ENCODE assay signal across 25 cellular contexts in genomic region chr14:74409441-74409840, GRCh38. TPM values are rescaled to one million over a fixed set of nuclear protein-coding genes. Genes with fewer than 3 reads are reported as not detected.
DNase-seq lines count a peak whose midpoint lies in the region; ATAC-seq and TF ChIP-seq lines count a peak whose summit lies in the region.
"Had no signal": no experiment of that assay in that cellular context is flagged by ENCODE, and none has a peak within 500 bp of the region (broad histone marks: within the 10 kb centered on the region; RNA-seq: fewer than 3 reads in every experiment).

No MANE protein-coding gene starts in this region.

- no peak overlapping the region for H3K14ac ChIP-seq in IMR-90 (replicated peaks; ENCODE audit: low read depth, low read length)

- H4K20me1 ChIP-seq in BLaER1 (no peaks in the 10 kb centered on the region), IMR-90 (ENCODE audit: insufficient read depth, low read length) (no peaks in the 10 kb centered on the region)

- no peaks in the 10 kb centered on the region for H3K79me1 ChIP-seq in IMR-90 (ENCODE audit: low read depth in 1 of 2, low read length in 2 of 2)

- intact Hi-C loops in IMR-90 (cut with micrococcal nuclease) = no loop called here

- no peak overlapping the region for H3K4me2 ChIP-seq in BLaER1
- no peak overlapping the region for H3K4me2 ChIP-seq in IMR-90 (ENCODE audit: low read depth, low read length)
- H3K4me2 ChIP-seq: A549 had no signal

- H3K9me3 ChIP-seq in BLaER1 (no peaks in the 10 kb centered on the region), IMR-90 (ENCODE audit: control insufficient read depth, insufficient read depth, low read length) (no peaks in the 10 kb centered on the region), endodermal cell (ENCODE audit: control insufficient read depth, low read length) (no peaks in the 10 kb centered on the region)
- H3K9me3 ChIP-seq: A549, BE2C had no signal

- H2AFZ ChIP-seq in IMR-90 (replicated peaks; ENCODE audit: low read length, poor library complexity) = no peak overlapping the region

- H4K91ac ChIP-seq in IMR-90 (ENCODE audit: insufficient read depth, low read depth, low read length) = no peak overlapping the region

- H2AK9ac ChIP-seq in IMR-90 (replicated peaks; ENCODE audit: low read depth, low read length, poor library complexity) = peak overlapping the region; percentile 14

- H3K4me1 Mint-ChIP-seq in endodermal cell = peaks cover 39% of the 10 kb centered on the region
- peaks cover 12 to 16% of the 10 kb centered on the region in 2 donors for H3K4me1 Mint-ChIP-seq in stimulated activated naive B cell treated with anti-CD40 and anti-IgM and Interleukin-4, amounts not matched to agents 10 μg/mL and 1 μg/mL and 100 μg/mL, for 72 hours
- H3K4me1 Mint-ChIP-seq: CD4-positive, alpha-beta memory T cell had no signal

- BruUV-seq in IMR-90 (replicated peaks; lab: Mats Ljungman, UMichigan) = no TSS peak

- no peak for TF ChIP-seq CTCF in IMR-90 (conservative IDR thresholded peaks at IDR 0.05; ENCODE audit: low read depth, low read length)
- TF ChIP-seq CTCF in endodermal cell (conservative IDR thresholded peaks at IDR 0.05) = no peak

- no peak for TF ChIP-seq RAD21 in IMR-90 (IDR thresholded peaks at IDR 0.05; ENCODE audit: low read length)

- H3K4me1 ChIP-seq in BLaER1 = peaks cover 42% of the 10 kb centered on the region
- no peaks in the 10 kb centered on the region for H3K4me1 ChIP-seq in IMR-90 (ENCODE audit: control insufficient read depth, insufficient read depth, low read length)
- peaks cover 39% of the 10 kb centered on the region for H3K4me1 ChIP-seq in endodermal cell (ENCODE audit: control insufficient read depth, insufficient read depth, low read length)
- H3K4me1 ChIP-seq: A549, BE2C had no signal

- no peak overlapping the region for H2BK120ac ChIP-seq in IMR-90 (ENCODE audit: low read depth, low read length)

- H3K9me1 ChIP-seq in IMR-90 (ENCODE audit: insufficient read depth, low read length) = no peaks in the 10 kb centered on the region

- H3K27ac ChIP-seq in BLaER1 (peak overlapping the region; percentile 30; the same call in 1 of the 2 replicates), IMR-90 (ENCODE audit: insufficient read depth, low read length) (no peak overlapping the region), endodermal cell (ENCODE audit: low read depth, low read length) (no peak overlapping the region)
- H3K27ac ChIP-seq: A549 had no signal

- H3K9ac ChIP-seq in BLaER1 (no peak overlapping the region), IMR-90 (ENCODE audit: low read depth, low read length) (no peak overlapping the region), endodermal cell (ENCODE audit: extremely low read depth, low read length, poor library complexity, severe bottlenecking) (no peak overlapping the region)

- WGBS in IMR-90 (ENCODE audit: extremely low coverage in 2 of 2, insufficient read length in 1 of 2), 2 experiments = 53% methylated on average over 4 of the region's 6 CpGs; no CpG with 5 or more reads in 1 of the 2 experiments
- 91% methylated on average over 6 of the region's 6 CpGs; no CpG with 5 or more reads in 1 of the 2 experiments for WGBS in endodermal cell (ENCODE audit: insufficient coverage in 1 of 2, insufficient read length in 1 of 2), 2 experiments

- H3K18ac ChIP-seq in IMR-90 (ENCODE audit: low read depth, low read length) = no peak overlapping the region

- no peak overlapping the region for H2BK20ac ChIP-seq in IMR-90 (ENCODE audit: low read depth, low read length)

- dilution Hi-C loops in IMR-90 (cut with HindIII; ENCODE audit: low sequenced_read_pairs, unreplicated experiment) = no loop called here

- no peak overlapping the region for H3K27ac Mint-ChIP-seq in endodermal cell
- no peak overlapping the region for H3K27ac Mint-ChIP-seq in stimulated activated naive B cell treated with anti-CD40 and anti-IgM and Interleukin-4, amounts not matched to agents 10 μg/mL and 1 μg/mL and 100 μg/mL, for 72 hours
- H3K27ac Mint-ChIP-seq: CD4-positive, alpha-beta memory T cell; H9 had no signal

- no peak overlapping the region for H3K23ac ChIP-seq in IMR-90 (ENCODE audit: low read depth, low read length)

- H2AK5ac ChIP-seq in IMR-90 (ENCODE audit: low read depth, low read length) = no peak overlapping the region

- POLR2A ChIA-PET in IMR-90 (lab: Charles Lee; ENCODE audit: unreplicated experiment) = no interaction called here

- no peaks in the 10 kb centered on the region for H3K9me3 Mint-ChIP-seq in endodermal cell
- no peaks in the 10 kb centered on the region for H3K9me3 Mint-ChIP-seq in stimulated activated naive B cell treated with anti-CD40 and anti-IgM and Interleukin-4, amounts not matched to agents 10 μg/mL and 1 μg/mL and 100 μg/mL, for 72 hours
- H3K9me3 Mint-ChIP-seq: CD4-positive, alpha-beta memory T cell; H9 had no signal

- no peak overlapping the region for H2BK5ac ChIP-seq in IMR-90 (ENCODE audit: low read depth, low read length, poor library complexity, severe bottlenecking)

- no peak overlapping the region for H2BK15ac ChIP-seq in IMR-90 (ENCODE audit: low read depth, low read length)

- in situ Hi-C loops in IMR-90 (cut with MboI; ENCODE audit: low sequenced_read_pairs) = no loop called here

- no peaks in the 10 kb centered on the region for H3K36me3 ChIP-seq in BLaER1
- no peaks in the 10 kb centered on the region for H3K36me3 ChIP-seq in IMR-90 (ENCODE audit: control insufficient read depth, insufficient read depth, low read length)
- no peaks in the 10 kb centered on the region for H3K36me3 ChIP-seq in endodermal cell (ENCODE audit: control insufficient read depth, insufficient read depth, low read length)
- H3K36me3 ChIP-seq: BE2C had no signal

- ATAC-seq in IMR-90 (ENCODE audit: low read depth) (no peak), GM19395 (IDR thresholded peaks at IDR 0.05; ENCODE audit: unreplicated experiment) (no peak), HG02798 (IDR thresholded peaks at IDR 0.05; ENCODE audit: poor library complexity, unreplicated experiment) (no peak), GM21515 (IDR thresholded peaks at IDR 0.05; ENCODE audit: unreplicated experiment) (no peak)
- ATAC-seq in stimulated activated naive B cell treated with anti-CD40 and anti-IgM and Interleukin-4, amounts not matched to agents 10 μg/mL and 1 μg/mL and 100 μg/mL, for 72 hours (replicated peaks) = no peak
- ATAC-seq: A549, HCT116 had no signal

- no peak overlapping the region for H3K56ac ChIP-seq in IMR-90 (ENCODE audit: extremely low read depth, insufficient read depth, low read length)

- no peak for DNase-seq in IMR-90
- peak; percentile 41 for DNase-seq in endodermal cell
- DNase-seq in mesenteric fat pad (ENCODE audit: low spot score) = peak; percentile 73
- no peak for DNase-seq in stimulated activated naive B cell treated with anti-CD40 and anti-IgM and Interleukin-4, amounts not matched to agents 10 μg/mL and 1 μg/mL and 100 μg/mL, for 72 hours
- DNase-seq: 8988T; ACHN; AML-193; BE2C; C1 segment of cervical spinal cord; Calu3; CD4-positive, alpha-beta memory T cell; COR-L47; DMS53; DMS79 treated with DMSO at 0.1 percent for 48 hours; GF-D8; GOT3; H9 had no signal

- no peaks in the 10 kb centered on the region for H3K36me3 Mint-ChIP-seq in endodermal cell (ENCODE audit: low read depth)
- no peaks in the 10 kb centered on the region for H3K36me3 Mint-ChIP-seq in stimulated activated naive B cell treated with anti-CD40 and anti-IgM and Interleukin-4, amounts not matched to agents 10 μg/mL and 1 μg/mL and 100 μg/mL, for 72 hours
- H3K36me3 Mint-ChIP-seq: CD4-positive, alpha-beta memory T cell had no signal

- H3K4me3 Mint-ChIP-seq in endodermal cell = no peak overlapping the region
- H3K4me3 Mint-ChIP-seq in stimulated activated naive B cell treated with anti-CD40 and anti-IgM and Interleukin-4, amounts not matched to agents 10 μg/mL and 1 μg/mL and 100 μg/mL, for 72 hours = no peak overlapping the region
- H3K4me3 Mint-ChIP-seq: CD4-positive, alpha-beta memory T cell; H9 had no signal

- H4K8ac ChIP-seq in IMR-90 (ENCODE audit: low read depth in 2 of 2, low read length in 2 of 2) = no peak overlapping the region

- peaks cover 24% of the 10 kb centered on the region for H3K27me3 Mint-ChIP-seq in endodermal cell (ENCODE audit: insufficient read depth)
- peaks cover 4 to 13% of the 10 kb centered on the region in 2 donors for H3K27me3 Mint-ChIP-seq in stimulated activated naive B cell treated with anti-CD40 and anti-IgM and Interleukin-4, amounts not matched to agents 10 μg/mL and 1 μg/mL and 100 μg/mL, for 72 hours

- CTCF ChIA-PET in IMR-90 (lab: Yijun Ruan, JAX) = no interaction called here

- H3K4ac ChIP-seq in IMR-90 (ENCODE audit: low read depth, low read length) = no peak overlapping the region

- H3K4me3 ChIP-seq in BLaER1 = no peak overlapping the region
- no peak overlapping the region for H3K4me3 ChIP-seq in IMR-90 (ENCODE audit: insufficient read depth, low read depth, low read length)
- H3K4me3 ChIP-seq in endodermal cell (ENCODE audit: low read length) = no peak overlapping the region
- H3K4me3 ChIP-seq: A549 had no signal

- H4K5ac ChIP-seq in IMR-90 (ENCODE audit: low read depth, low read length) = no peak overlapping the region

- no peak for TF ChIP-seq POLR2A in IMR-90 (IDR thresholded peaks at IDR 0.05; ENCODE audit: low read depth, low read length)

- H3K27me3 ChIP-seq in BLaER1 = no peaks in the 10 kb centered on the region
- peaks cover 66% of the 10 kb centered on the region for H3K27me3 ChIP-seq in IMR-90 (ENCODE audit: control insufficient read depth, insufficient read depth, low read length)
- H3K27me3 ChIP-seq in endodermal cell (ENCODE audit: control insufficient read depth, insufficient read depth, low read length, poor library complexity, severe bottlenecking) = no peaks in the 10 kb centered on the region

TF ChIP-seq in IMR-90, 13 proteins besides CTCF, POLR2A, EP300 and RAD21 (continues in another document):
- no peak for TF ChIP-seq NFE2L2 (IDR thresholded peaks at IDR 0.05; ENCODE audit: low read depth, low read length)
- no peak for TF ChIP-seq MXI1 (IDR thresholded peaks at IDR 0.05; ENCODE audit: borderline replicate concordance, low read depth, low read length)
- TF ChIP-seq RFX5 (IDR thresholded peaks at IDR 0.05; ENCODE audit: low read depth, low read length) = no peak
- TF ChIP-seq FOS (IDR thresholded peaks at IDR 0.05; ENCODE audit: low read depth, low read length) = no peak
- no peak for TF ChIP-seq MAZ (IDR thresholded peaks at IDR 0.05; ENCODE audit: borderline replicate concordance, low read depth, low read length)
- TF ChIP-seq CEBPB (IDR thresholded peaks at IDR 0.05; ENCODE audit: low read depth, low read length) = no peak
- no peak for TF ChIP-seq BHLHE40 (IDR thresholded peaks at IDR 0.05; ENCODE audit: low read depth, low read length)
- TF ChIP-seq SMC3 (IDR thresholded peaks at IDR 0.05; ENCODE audit: low read depth, low read length) = no peak
- TF ChIP-seq RCOR1 (IDR thresholded peaks at IDR 0.05; ENCODE audit: insufficient replicate concordance, low read length) = no peak

RNA-seq across cellular contexts. Expression of gene SYNDIG1L, which starts 16.6 kb away (rescaled TPM):
- not detected in 2 replicates for total RNA-seq in IMR-90 (2012; rRNA removed)
- polyA plus RNA-seq in IMR-90 (2012; rRNA removed) = not detected in 2 replicates
- polyA plus RNA-seq in IMR-90 (2012; cell fraction: cytosol; rRNA removed) = not detected in 2 replicates
- polyA plus RNA-seq in IMR-90 (2012; cell fraction: nucleus; rRNA removed; ENCODE audit: low replicate concordance) = 0.02 TPM in 1 of 2 replicates, not detected in the other
- 1 to 10 TPM; 2.0 to 4.1 TPM for total RNA-seq in endodermal cell
- 0.57 TPM for polyA plus RNA-seq in endodermal cell (2013, experiment 1 of 2)
- polyA plus RNA-seq in endodermal cell (2013, experiment 2 of 2) = 0.79 TPM
- not detected for total RNA-seq in mesenteric fat pad
- total RNA-seq: Calu3; CD4-positive, alpha-beta memory T cell; Daoy; G401 had no signal
- polyA plus RNA-seq: A549; CD4-positive, alpha-beta memory T cell had no signal

Comparison
In these comparisons a context has a peak if more than half of its experiments do, and no peak if none do; other contexts are left out.
1. DNase-seq: peak in endodermal cell (single experiment) and mesenteric fat pad (single experiment); none in IMR-90 (single experiment) and stimulated activated naive B cell treated with anti-CD40 and anti-IgM and Interleukin-4, amounts not matched to agents 10 μg/mL and 1 μg/mL and 100 μg/mL, for 72 hours (single experiment).